In the genomic region with DNA sequence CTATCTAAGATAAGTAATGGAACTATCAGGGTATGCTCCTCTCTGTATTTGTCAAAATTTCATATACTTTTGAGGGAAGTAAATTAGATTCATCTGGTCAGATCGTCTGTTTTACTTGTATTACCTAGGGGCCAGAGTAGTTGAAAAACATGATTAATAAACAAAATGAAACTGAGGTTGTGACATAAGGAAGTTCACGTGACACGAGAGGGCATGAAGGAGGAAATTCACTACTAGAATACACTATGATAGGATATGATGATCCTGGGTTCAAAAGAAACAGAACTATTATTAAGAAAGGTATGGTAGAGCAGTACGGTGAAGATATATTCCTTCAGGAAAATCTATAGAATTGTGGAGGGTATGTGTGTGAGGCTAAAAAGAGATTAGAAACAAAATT, we compare ENCODE assay signal across 24 cellular contexts. TPM values are rescaled to one million over a fixed set of nuclear protein-coding genes. Genes with fewer than 3 reads are reported as not detected.
A peak's percentile ranks its signal among the peaks of the same experiment; 100 is the strongest.
DNase-seq lines count a peak whose midpoint lies in the region; ATAC-seq and TF ChIP-seq lines count a peak whose summit lies in the region.
"Had no signal": no experiment of that assay in that cellular context is flagged by ENCODE, and none has a peak within 500 bp of the region (broad histone marks: within the 10 kb centered on the region; RNA-seq: fewer than 3 reads in every experiment).

No MANE protein-coding gene starts in this region.

- H3K9me3 ChIP-seq in GM23248 (ENCODE audit: low read depth) (no peaks in the 10 kb centered on the region), SU-DHL-6 (ENCODE audit: insufficient read depth, low read length) (no peaks in the 10 kb centered on the region), trophoblast cell (ENCODE audit: insufficient read depth, low read depth, low read length) (no peaks in the 10 kb centered on the region)

- H3K9ac ChIP-seq in GM23248 = no peak overlapping the region
- H3K9ac ChIP-seq in SU-DHL-6 (ENCODE audit: low read length) = no peak overlapping the region
- H3K9ac ChIP-seq in trophoblast cell (ENCODE audit: low read length) = no peak overlapping the region

- no peak overlapping the region for H4K8ac ChIP-seq in trophoblast cell (ENCODE audit: low read depth, low read length)

- no peak overlapping the region for H2AK5ac ChIP-seq in trophoblast cell (ENCODE audit: low read length)

- no peak overlapping the region for H2BK5ac ChIP-seq in trophoblast cell (ENCODE audit: low read depth, low read length, poor library complexity)

- H3K4me2 ChIP-seq in GM23248 (ENCODE audit: unreplicated experiment) (no peak overlapping the region), SU-DHL-6 (ENCODE audit: low read depth, low read length, poor library complexity, severe bottlenecking) (peak overlapping the region; percentile 23), trophoblast cell (ENCODE audit: low read length) (no peak overlapping the region)

- in situ Hi-C loops in GM23248 (cut with MboI) = no loop called here

- H3K23ac ChIP-seq in trophoblast cell (ENCODE audit: low read length) = no peak overlapping the region

- H3K27me3 ChIP-seq in GM23248 (replicated peaks; ENCODE audit: insufficient read depth) (no peaks in the 10 kb centered on the region), SU-DHL-6 (ENCODE audit: low read length) (no peaks in the 10 kb centered on the region), trophoblast cell (ENCODE audit: insufficient read depth, low read length) (no peaks in the 10 kb centered on the region)

- H3K4me1 ChIP-seq in GM23248 (ENCODE audit: insufficient read depth) (no peaks in the 10 kb centered on the region), trophoblast cell (ENCODE audit: control insufficient read depth in 1 of 2, insufficient read depth in 2 of 2, low read length in 2 of 2) (peaks cover 0 to 1% of the 10 kb centered on the region in 2 experiments)

- H2BK120ac ChIP-seq in trophoblast cell (ENCODE audit: insufficient read depth, low read length, poor library complexity) = no peak overlapping the region

- no peak overlapping the region for H2BK12ac ChIP-seq in trophoblast cell (ENCODE audit: low read length)

- H3K27me3 Mint-ChIP-seq in activated T-cell treated with anti-CD3 and anti-CD28 coated beads, Interleukin-2, amount 50 U/mL, for 72 hours (ENCODE audit: low read depth) = no peaks in the 10 kb centered on the region
- H3K27me3 Mint-ChIP-seq in activated T-cell treated with anti-CD3 and anti-CD28 coated beads, Interleukin-2, amount 50 U/mL, for 24 hours = no peaks in the 10 kb centered on the region

- H3K79me2 ChIP-seq in GM23248 (ENCODE audit: insufficient read depth) (no peaks in the 10 kb centered on the region), SU-DHL-6 (ENCODE audit: insufficient read depth, low read length) (no peaks in the 10 kb centered on the region), trophoblast cell (ENCODE audit: control insufficient read depth, insufficient read depth, low read length, poor library complexity) (no peaks in the 10 kb centered on the region)

- H3K4me3 ChIP-seq in GM23248 (no peak overlapping the region), SU-DHL-6 (ENCODE audit: insufficient read depth, low read length, poor library complexity, severe bottlenecking) (no peak overlapping the region), trophoblast cell (ENCODE audit: low read depth, low read length) (no peak overlapping the region)

- H4K91ac ChIP-seq in trophoblast cell (ENCODE audit: low read depth, low read length) = no peak overlapping the region

- H3F3A ChIP-seq in GM23248 (ENCODE audit: insufficient read depth) (no peaks in the 10 kb centered on the region), SU-DHL-6 (ENCODE audit: insufficient read depth) (peaks cover 19% of the 10 kb centered on the region; the same call in 1 of the 2 replicates)

- H3K27ac Mint-ChIP-seq in activated T-cell treated with anti-CD3 and anti-CD28 coated beads, Interleukin-2, amount 50 U/mL, for 72 hours = peak overlapping the region; percentile 47
- H3K27ac Mint-ChIP-seq in activated T-cell treated with anti-CD3 and anti-CD28 coated beads, Interleukin-2, amount 50 U/mL, for 24 hours = no peak overlapping the region

- no peaks in the 10 kb centered on the region for H3K9me3 Mint-ChIP-seq in activated T-cell treated with anti-CD3 and anti-CD28 coated beads, Interleukin-2, amount 50 U/mL, for 72 hours
- H3K9me3 Mint-ChIP-seq in activated T-cell treated with anti-CD3 and anti-CD28 coated beads, Interleukin-2, amount 50 U/mL, for 24 hours = no peaks in the 10 kb centered on the region
- H3K9me3 Mint-ChIP-seq: CD8-positive, alpha-beta memory T cell had no signal

- H3K4me3 Mint-ChIP-seq in activated T-cell treated with anti-CD3 and anti-CD28 coated beads, Interleukin-2, amount 50 U/mL, for 72 hours = peak overlapping the region in 1 of 2 donors; percentile 31
- no peak overlapping the region for H3K4me3 Mint-ChIP-seq in activated T-cell treated with anti-CD3 and anti-CD28 coated beads, Interleukin-2, amount 50 U/mL, for 24 hours
- H3K4me3 Mint-ChIP-seq: CD8-positive, alpha-beta memory T cell had no signal

- H3K14ac ChIP-seq in trophoblast cell (ENCODE audit: low read length) = no peak overlapping the region

- no peak overlapping the region for H3K4ac ChIP-seq in trophoblast cell (ENCODE audit: low read depth, low read length)

- no peak for ATAC-seq in activated T-cell treated with anti-CD3 and anti-CD28 coated beads, Interleukin-2, amount 50 U/mL, for 72 hours (replicated peaks in 1 of 2)
- no peak for ATAC-seq in GM21528 (IDR thresholded peaks at IDR 0.05; ENCODE audit: low FRiP score, unreplicated experiment)
- ATAC-seq: HCT116, Panc1 had no signal

- H3K18ac ChIP-seq in trophoblast cell (ENCODE audit: low read length) = no peak overlapping the region

- H4K20me1 ChIP-seq in GM23248 (ENCODE audit: insufficient read depth) (no peaks in the 10 kb centered on the region), SU-DHL-6 (ENCODE audit: low read depth, low read length) (no peaks in the 10 kb centered on the region)

- no peak overlapping the region for H4K12ac ChIP-seq in trophoblast cell (ENCODE audit: low read depth, low read length)

- H3K9me2 ChIP-seq in GM23248 (ENCODE audit: insufficient read depth) (no peaks in the 10 kb centered on the region), SU-DHL-6 (replicated peaks; ENCODE audit: insufficient read depth, low read length) (no peaks in the 10 kb centered on the region)

- no peaks in the 10 kb centered on the region for H3K4me1 Mint-ChIP-seq in activated T-cell treated with anti-CD3 and anti-CD28 coated beads, Interleukin-2, amount 50 U/mL, for 72 hours (ENCODE audit: low read depth)
- peaks cover 6% of the 10 kb centered on the region for H3K4me1 Mint-ChIP-seq in activated T-cell treated with anti-CD3 and anti-CD28 coated beads, Interleukin-2, amount 50 U/mL, for 24 hours (ENCODE audit: low read depth)

- no peak overlapping the region for H3K27ac ChIP-seq in GM23248
- H3K27ac ChIP-seq in SU-DHL-6 (ENCODE audit: low read depth, low read length) = no peak overlapping the region
- H3K27ac ChIP-seq in trophoblast cell (ENCODE audit: low read depth, low read length) = no peak overlapping the region
- H3K27ac ChIP-seq: C4-2B, RWPE1 had no signal

- no peaks in the 10 kb centered on the region for H3K36me3 ChIP-seq in GM23248 (ENCODE audit: low read depth)
- H3K36me3 ChIP-seq in SU-DHL-6 (ENCODE audit: low read length) = no peaks in the 10 kb centered on the region
- no peaks in the 10 kb centered on the region for H3K36me3 ChIP-seq in trophoblast cell (ENCODE audit: control insufficient read depth in 1 of 2, insufficient read depth in 2 of 2, low read length in 2 of 2)

- no peak for TF ChIP-seq CTCF in SU-DHL-6 (IDR thresholded peaks at IDR 0.05; ENCODE audit: insufficient read depth, low read length, poor library complexity, severe bottlenecking)

- no peaks in the 10 kb centered on the region for H3K79me1 ChIP-seq in trophoblast cell (ENCODE audit: low read length)

- H3K36me3 Mint-ChIP-seq in activated T-cell treated with anti-CD3 and anti-CD28 coated beads, Interleukin-2, amount 50 U/mL, for 72 hours (ENCODE audit: insufficient read depth in 2 of 2) = no peaks in the 10 kb centered on the region
- H3K36me3 Mint-ChIP-seq in activated T-cell treated with anti-CD3 and anti-CD28 coated beads, Interleukin-2, amount 50 U/mL, for 24 hours (ENCODE audit: low read depth) = no peaks in the 10 kb centered on the region
- H3K36me3 Mint-ChIP-seq: CD8-positive, alpha-beta memory T cell had no signal

- WGBS in GM23248 (ENCODE audit: low coverage in 1 of 2, low lambda C conversion rate in 2 of 2, missing lambda C conversion rate in 2 of 2), 2 experiments = 51 to 52% methylated on average over 4 of the region's 4 CpGs
- WGBS in trophoblast cell (ENCODE audit: extremely low coverage, insufficient coverage, insufficient read length) = no CpG with 5 or more reads among the region's 4 CpGs

- DNase-seq in activated T-cell treated with anti-CD3 and anti-CD28 coated beads, Interleukin-2, amount 50 U/mL, for 72 hours = no peak
- DNase-seq in activated T-cell treated with anti-CD3 and anti-CD28 coated beads, Interleukin-2, amount 50 U/mL, for 24 hours = no peak
- DNase-seq in GM23248 = no peak
- DNase-seq in activated CD4-positive, alpha-beta T cell treated with anti-CD3 and anti-CD28 coated beads, Interleukin-2, amount 50 U/mL, for 4 hours = no peak
- DNase-seq in trophoblast cell = no peak
- DNase-seq in NCI-H1105 (lab: John Stamatoyannopoulos, UW) = no peak
- DNase-seq: 8988T; CD8-positive, alpha-beta memory T cell; DMS79 treated with DMSO at 0.1 percent for 48 hours; KBM-7; MV-4-11; NCI-H2029; NCI-H446 treated with DMSO at 0.1 percent for 48 hours; NCI-H526; NCI-H82; NK-92 treated with Interleukin-12 subunit alpha and Interleukin-12 subunit beta, amount 100 ng/mL, for 24 hours; SHP77; T-helper 1 cell had no signal

- H2AFZ ChIP-seq in GM23248 (peak overlapping the region; percentile 9; the same call in 1 of the 2 replicates), SU-DHL-6 (ENCODE audit: low read depth, low read length, severe bottlenecking) (no peak overlapping the region), trophoblast cell (ENCODE audit: insufficient read depth, low read length, poor library complexity) (no peak overlapping the region)

RNA-seq across cellular contexts. Expression of gene SPAG16, which starts 58.4 kb away (rescaled TPM):
- 1 to 10 TPM; 8.2 to 9.0 TPM for total RNA-seq in activated T-cell treated with anti-CD3 and anti-CD28 coated beads, Interleukin-2, amount 50 U/mL, for 72 hours
- 25.4 and 28.9 TPM in 2 replicates for total RNA-seq in GM23248 (2014; rRNA removed; shearing (Covaris generic))
- polyA plus RNA-seq in GM23248 (2016; fragmentation: Nextera tagmentation; extraction: Ambion mirVana) = 27.7 and 30.7 TPM in 2 replicates
- 35.1 and 37.3 TPM in 2 replicates for polyA plus RNA-seq in trophoblast cell (2013)
